In genomic region chr20:48629069-48629959, GRCh38 we compare ENCODE assay signal across 1 cellular context.
A peak's percentile ranks its signal among the peaks of the same experiment; 100 is the strongest.
TF ChIP-seq lines count a peak whose summit lies in the region.

No MANE protein-coding gene starts in this region.

TF ChIP-seq in HepG2, 621 proteins besides CTCF, POLR2A, EP300 and RAD21:
- TF ChIP-seq ATF7-NPFF (CRISPR knock-in tag; IDR thresholded peaks at IDR 0.05; ENCODE audit: low read depth): no peak
- no peak for TF ChIP-seq ZBTB44 (CRISPR knock-in tag; IDR thresholded peaks at IDR 0.05)
- no peak for TF ChIP-seq SNRNP70 (IDR thresholded peaks at IDR 0.05; ENCODE audit: low read depth, low read length)
- TF ChIP-seq ZMYM3 (CRISPR knock-in tag; IDR thresholded peaks at IDR 0.05): 0 out of 2 replicates have a peak, but pooled peaks have one; percentile 11
- TF ChIP-seq ONECUT2 (CRISPR knock-in tag; IDR thresholded peaks at IDR 0.05): no peak
- no peak for TF ChIP-seq LBX2 (CRISPR knock-in tag; IDR thresholded peaks at IDR 0.05; ENCODE audit: borderline replicate concordance)
- peak; percentile 72 for TF ChIP-seq ZNF629 (CRISPR knock-in tag; conservative IDR thresholded peaks at IDR 0.05)
- TF ChIP-seq ZBTB3 (CRISPR knock-in tag; IDR thresholded peaks at IDR 0.05; ENCODE audit: borderline replicate concordance, low read depth): no peak
- no peak for TF ChIP-seq KDM4B (CRISPR knock-in tag; IDR thresholded peaks at IDR 0.05)
- no peak for TF ChIP-seq ZFP1 (CRISPR knock-in tag; IDR thresholded peaks at IDR 0.05)
- no peak for TF ChIP-seq ZNF281 (CRISPR knock-in tag; IDR thresholded peaks at IDR 0.05; ENCODE audit: borderline replicate concordance)
